1 cellular context compared by ENCODE assay signal in genomic region chr11:44531116-44531504, GRCh38.
TF ChIP-seq lines count a peak whose summit lies in the region.

No MANE protein-coding gene starts in this region.

TF ChIP-seq in K562, 482 proteins besides CTCF, POLR2A, EP300 and RAD21 (continued from another document and continues in another):
- TF ChIP-seq RUNX1 (IDR thresholded peaks at IDR 0.05; ENCODE audit: low read depth) (no peak), MYC (IDR thresholded peaks at IDR 0.05; ENCODE audit: low read depth, low read length) (peak; percentile 90), MYC (CRISPR knock-in tag; IDR thresholded peaks at IDR 0.05; ENCODE audit: borderline replicate concordance, low read depth) (no peak; the same call in 1 of the 2 replicates), DPF2 (IDR thresholded peaks at IDR 0.05) (peak; percentile 70; the same call in 1 of the 2 replicates), ZFPM2 (CRISPR knock-in tag; IDR thresholded peaks at IDR 0.05) (no peak), ZNF57 (CRISPR knock-in tag; IDR thresholded peaks at IDR 0.05) (no peak), TCF3 (CRISPR knock-in tag; IDR thresholded peaks at IDR 0.05) (peak; percentile 89), PCBP1 (IDR thresholded peaks at IDR 0.05; ENCODE audit: low read depth, low read length, poor library complexity, severe bottlenecking) (no peak), ATF7 (IDR thresholded peaks at IDR 0.05) (0 out of 2 replicates have a peak, but pooled peaks have one; percentile 25), RBM25 (IDR thresholded peaks at IDR 0.05; ENCODE audit: low read depth, low read length, severe bottlenecking) (no peak), PKNOX1 (IDR thresholded peaks at IDR 0.05) (no peak), SIN3B (IDR thresholded peaks at IDR 0.05; ENCODE audit: low read depth) (no peak), FOXJ3 (CRISPR knock-in tag; IDR thresholded peaks at IDR 0.05) (no peak), ASH1L (IDR thresholded peaks at IDR 0.05; ENCODE audit: borderline replicate concordance, low read depth, partially characterized antibody) (no peak), CHD7 (IDR thresholded peaks at IDR 0.05; ENCODE audit: low read depth, low read length) (no peak), BRF2 (IDR thresholded peaks at IDR 0.05; ENCODE audit: borderline replicate concordance, insufficient read depth, insufficient read length) (no peak), ZNF507 (tag; conservative IDR thresholded peaks at IDR 0.05) (no peak), ZKSCAN1 (IDR thresholded peaks at IDR 0.05; ENCODE audit: low read depth, low read length) (no peak), ZNF780A (CRISPR knock-in tag; IDR thresholded peaks at IDR 0.05) (no peak), ZSCAN32 (CRISPR knock-in tag; IDR thresholded peaks at IDR 0.05) (no peak), POLR2B (IDR thresholded peaks at IDR 0.05; ENCODE audit: low read depth, partially characterized antibody) (no peak), ZNF445 (CRISPR knock-in tag; IDR thresholded peaks at IDR 0.05; ENCODE audit: low read depth) (no peak), BCOR (IDR thresholded peaks at IDR 0.05) (0 out of 2 replicates have a peak, but pooled peaks have one; percentile 17), ZBED1 (IDR thresholded peaks at IDR 0.05) (no peak), KDM2B (CRISPR knock-in tag; IDR thresholded peaks at IDR 0.05) (no peak), ESRRB (CRISPR knock-in tag; IDR thresholded peaks at IDR 0.05; ENCODE audit: borderline replicate concordance) (no peak), SMAD4 (CRISPR knock-in tag; conservative IDR thresholded peaks at IDR 0.05) (peak; percentile 95), ZBTB8A (IDR thresholded peaks at IDR 0.05; ENCODE audit: partially characterized antibody) (no peak), ZNF668 (CRISPR knock-in tag; IDR thresholded peaks at IDR 0.05) (no peak), EZH2 (IDR thresholded peaks at IDR 0.05; ENCODE audit: borderline replicate concordance, low read depth, low read length) (no peak), ZNF282 (CRISPR knock-in tag; IDR thresholded peaks at IDR 0.05) (no peak), SETDB1 (IDR thresholded peaks at IDR 0.05; ENCODE audit: low read length) (no peak), ZNF584 (CRISPR knock-in tag; IDR thresholded peaks at IDR 0.05; ENCODE audit: low read depth) (peak; percentile 86), PRDM10 (IDR thresholded peaks at IDR 0.05; ENCODE audit: partially characterized antibody) (no peak), UBTF (IDR thresholded peaks at IDR 0.05; ENCODE audit: borderline replicate concordance in 1 of 2, low read depth in 2 of 2, low read length in 2 of 2) (peak; percentile 67 to 71; a peak in 1 of 4 replicates), RBM34 (IDR thresholded peaks at IDR 0.05; ENCODE audit: borderline replicate concordance, insufficient read depth, low read length) (no peak), KDM5B (IDR thresholded peaks at IDR 0.05; ENCODE audit: insufficient replicate concordance, low read depth, low read length) (no peak), ZMIZ1 (IDR thresholded peaks at IDR 0.05; ENCODE audit: low read depth in 2 of 2, low read length in 2 of 2) (no peak), NCOA2 (IDR thresholded peaks at IDR 0.05; ENCODE audit: partially characterized antibody in 2 of 2) (no peak), MXI1 (IDR thresholded peaks at IDR 0.05; ENCODE audit: low read depth, low read length) (no peak), ZZZ3 (IDR thresholded peaks at IDR 0.05) (no peak)
